In the genomic region with DNA sequence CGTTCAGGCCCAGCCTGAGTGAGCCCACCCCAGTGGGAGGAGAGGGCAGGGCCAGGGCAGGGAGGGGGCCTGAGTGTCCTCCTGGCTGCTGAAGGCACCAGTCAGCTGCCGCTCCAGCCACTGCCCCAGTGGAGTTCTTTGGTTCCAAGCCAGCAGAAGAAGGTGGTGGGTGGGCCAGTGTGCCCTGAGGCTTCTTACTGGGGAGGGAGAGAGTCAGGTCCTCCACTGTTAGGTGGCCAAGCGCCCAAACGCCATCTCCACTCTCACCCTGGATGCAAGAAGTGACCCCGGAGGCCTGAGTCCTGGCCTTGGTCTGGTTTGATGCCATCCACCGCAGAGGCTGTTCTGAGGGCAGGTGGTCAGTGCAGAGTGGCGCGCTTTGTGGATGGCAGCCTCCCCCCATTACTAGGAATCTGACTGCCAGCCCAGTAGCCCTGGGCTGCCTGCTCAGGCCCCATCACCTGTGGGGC, we compare ENCODE assay signal across 1 cellular context.
TF ChIP-seq lines count a peak whose summit lies in the region.

No MANE protein-coding gene starts in this region.

TF ChIP-seq in HepG2, 621 proteins besides CTCF, POLR2A, EP300 and RAD21 (continued from another document and continues in another):
- TF ChIP-seq, protein P1, sequence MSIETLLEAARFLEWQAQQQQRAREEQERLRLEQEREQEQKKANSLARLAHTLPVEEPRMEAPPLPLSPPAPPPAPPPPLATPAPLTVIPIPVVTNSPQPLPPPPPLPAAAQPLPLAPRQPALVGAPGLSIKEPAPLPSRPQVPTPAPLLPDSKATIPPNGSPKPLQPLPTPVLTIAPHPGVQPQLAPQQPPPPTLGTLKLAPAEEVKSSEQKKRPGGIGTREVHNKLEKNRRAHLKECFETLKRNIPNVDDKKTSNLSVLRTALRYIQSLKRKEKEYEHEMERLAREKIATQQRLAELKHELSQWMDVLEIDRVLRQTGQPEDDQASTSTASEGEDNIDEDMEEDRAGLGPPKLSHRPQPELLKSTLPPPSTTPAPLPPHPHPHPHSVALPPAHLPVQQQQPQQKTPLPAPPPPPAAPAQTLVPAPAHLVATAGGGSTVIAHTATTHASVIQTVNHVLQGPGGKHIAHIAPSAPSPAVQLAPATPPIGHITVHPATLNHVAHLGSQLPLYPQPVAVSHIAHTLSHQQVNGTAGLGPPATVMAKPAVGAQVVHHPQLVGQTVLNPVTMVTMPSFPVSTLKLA (IDR thresholded peaks at IDR 0.05), result no peak
- TF ChIP-seq ISL2 (CRISPR knock-in tag; IDR thresholded peaks at IDR 0.05) (no peak), POLR2AphosphoS2 (IDR thresholded peaks at IDR 0.05; ENCODE audit: low read depth, low read length) (no peak), SPEN (CRISPR knock-in tag; IDR thresholded peaks at IDR 0.05; ENCODE audit: low read depth) (peak; percentile 21), MYC (CRISPR knock-in tag; IDR thresholded peaks at IDR 0.05; ENCODE audit: borderline replicate concordance) (no peak), ZNF367 (CRISPR knock-in tag; IDR thresholded peaks at IDR 0.05; ENCODE audit: borderline replicate concordance) (no peak), ZNF773 (CRISPR knock-in tag; IDR thresholded peaks at IDR 0.05; ENCODE audit: borderline replicate concordance) (peak; percentile 14; the same call in 1 of the 2 replicates), RFX3 (CRISPR knock-in tag; IDR thresholded peaks at IDR 0.05) (no peak), ZSCAN22 (CRISPR knock-in tag; IDR thresholded peaks at IDR 0.05) (no peak), BRD4 (CRISPR knock-in tag; IDR thresholded peaks at IDR 0.05) (peak; percentile 41), ZNF232 (CRISPR knock-in tag; IDR thresholded peaks at IDR 0.05; ENCODE audit: borderline replicate concordance) (no peak), YEATS2 (CRISPR knock-in tag; IDR thresholded peaks at IDR 0.05; ENCODE audit: borderline replicate concordance) (no peak; the same call in 1 of the 2 replicates), TEAD2 (CRISPR knock-in tag; IDR thresholded peaks at IDR 0.05) (peak; percentile 68; the same call in 1 of the 2 replicates), NRL (CRISPR knock-in tag; IDR thresholded peaks at IDR 0.05; ENCODE audit: borderline replicate concordance) (peak; percentile 65; the same call in 1 of the 2 replicates), BCL6 (CRISPR knock-in tag; IDR thresholded peaks at IDR 0.05) (no peak), ZNF724P (CRISPR knock-in tag; IDR thresholded peaks at IDR 0.05; ENCODE audit: borderline replicate concordance) (no peak), IRX3 (CRISPR knock-in tag; IDR thresholded peaks at IDR 0.05; ENCODE audit: borderline replicate concordance, low read depth) (0 out of 2 replicates have a peak, but pooled peaks have one; percentile 14), ZNF235 (CRISPR knock-in tag; IDR thresholded peaks at IDR 0.05; ENCODE audit: borderline replicate concordance) (no peak), SNRNP70 (IDR thresholded peaks at IDR 0.05; ENCODE audit: low read depth, low read length) (no peak), NFE2L1 (CRISPR knock-in tag; IDR thresholded peaks at IDR 0.05; ENCODE audit: borderline replicate concordance) (no peak), FLYWCH1 (CRISPR knock-in tag; IDR thresholded peaks at IDR 0.05) (no peak), ZNF878 (CRISPR knock-in tag; IDR thresholded peaks at IDR 0.05) (no peak), MZF1 (CRISPR knock-in tag; IDR thresholded peaks at IDR 0.05; ENCODE audit: borderline replicate concordance) (no peak)
- TF ChIP-seq, protein P2, sequence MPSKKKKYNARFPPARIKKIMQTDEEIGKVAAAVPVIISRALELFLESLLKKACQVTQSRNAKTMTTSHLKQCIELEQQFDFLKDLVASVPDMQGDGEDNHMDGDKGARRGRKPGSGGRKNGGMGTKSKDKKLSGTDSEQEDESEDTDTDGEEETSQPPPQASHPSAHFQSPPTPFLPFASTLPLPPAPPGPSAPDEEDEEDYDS (CRISPR knock-in tag; IDR thresholded peaks at IDR 0.05), result no peak
- TF ChIP-seq, protein P3, sequence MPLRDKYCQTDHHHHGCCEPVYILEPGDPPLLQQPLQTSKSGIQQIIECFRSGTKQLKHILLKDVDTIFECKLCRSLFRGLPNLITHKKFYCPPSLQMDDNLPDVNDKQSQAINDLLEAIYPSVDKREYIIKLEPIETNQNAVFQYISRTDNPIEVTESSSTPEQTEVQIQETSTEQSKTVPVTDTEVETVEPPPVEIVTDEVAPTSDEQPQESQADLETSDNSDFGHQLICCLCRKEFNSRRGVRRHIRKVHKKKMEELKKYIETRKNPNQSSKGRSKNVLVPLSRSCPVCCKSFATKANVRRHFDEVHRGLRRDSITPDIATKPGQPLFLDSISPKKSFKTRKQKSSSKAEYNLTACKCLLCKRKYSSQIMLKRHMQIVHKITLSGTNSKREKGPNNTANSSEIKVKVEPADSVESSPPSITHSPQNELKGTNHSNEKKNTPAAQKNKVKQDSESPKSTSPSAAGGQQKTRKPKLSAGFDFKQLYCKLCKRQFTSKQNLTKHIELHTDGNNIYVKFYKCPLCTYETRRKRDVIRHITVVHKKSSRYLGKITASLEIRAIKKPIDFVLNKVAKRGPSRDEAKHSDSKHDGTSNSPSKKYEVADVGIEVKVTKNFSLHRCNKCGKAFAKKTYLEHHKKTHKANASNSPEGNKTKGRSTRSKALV (CRISPR knock-in tag; IDR thresholded peaks at IDR 0.05), result 0 out of 2 replicates have a peak, but pooled peaks have one; percentile 2
- TF ChIP-seq, protein P4, sequence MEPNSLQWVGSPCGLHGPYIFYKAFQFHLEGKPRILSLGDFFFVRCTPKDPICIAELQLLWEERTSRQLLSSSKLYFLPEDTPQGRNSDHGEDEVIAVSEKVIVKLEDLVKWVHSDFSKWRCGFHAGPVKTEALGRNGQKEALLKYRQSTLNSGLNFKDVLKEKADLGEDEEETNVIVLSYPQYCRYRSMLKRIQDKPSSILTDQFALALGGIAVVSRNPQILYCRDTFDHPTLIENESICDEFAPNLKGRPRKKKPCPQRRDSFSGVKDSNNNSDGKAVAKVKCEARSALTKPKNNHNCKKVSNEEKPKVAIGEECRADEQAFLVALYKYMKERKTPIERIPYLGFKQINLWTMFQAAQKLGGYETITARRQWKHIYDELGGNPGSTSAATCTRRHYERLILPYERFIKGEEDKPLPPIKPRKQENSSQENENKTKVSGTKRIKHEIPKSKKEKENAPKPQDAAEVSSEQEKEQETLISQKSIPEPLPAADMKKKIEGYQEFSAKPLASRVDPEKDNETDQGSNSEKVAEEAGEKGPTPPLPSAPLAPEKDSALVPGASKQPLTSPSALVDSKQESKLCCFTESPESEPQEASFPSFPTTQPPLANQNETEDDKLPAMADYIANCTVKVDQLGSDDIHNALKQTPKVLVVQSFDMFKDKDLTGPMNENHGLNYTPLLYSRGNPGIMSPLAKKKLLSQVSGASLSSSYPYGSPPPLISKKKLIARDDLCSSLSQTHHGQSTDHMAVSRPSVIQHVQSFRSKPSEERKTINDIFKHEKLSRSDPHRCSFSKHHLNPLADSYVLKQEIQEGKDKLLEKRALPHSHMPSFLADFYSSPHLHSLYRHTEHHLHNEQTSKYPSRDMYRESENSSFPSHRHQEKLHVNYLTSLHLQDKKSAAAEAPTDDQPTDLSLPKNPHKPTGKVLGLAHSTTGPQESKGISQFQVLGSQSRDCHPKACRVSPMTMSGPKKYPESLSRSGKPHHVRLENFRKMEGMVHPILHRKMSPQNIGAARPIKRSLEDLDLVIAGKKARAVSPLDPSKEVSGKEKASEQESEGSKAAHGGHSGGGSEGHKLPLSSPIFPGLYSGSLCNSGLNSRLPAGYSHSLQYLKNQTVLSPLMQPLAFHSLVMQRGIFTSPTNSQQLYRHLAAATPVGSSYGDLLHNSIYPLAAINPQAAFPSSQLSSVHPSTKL (CRISPR knock-in tag; IDR thresholded peaks at IDR 0.05), result no peak
- TF ChIP-seq, protein P5, sequence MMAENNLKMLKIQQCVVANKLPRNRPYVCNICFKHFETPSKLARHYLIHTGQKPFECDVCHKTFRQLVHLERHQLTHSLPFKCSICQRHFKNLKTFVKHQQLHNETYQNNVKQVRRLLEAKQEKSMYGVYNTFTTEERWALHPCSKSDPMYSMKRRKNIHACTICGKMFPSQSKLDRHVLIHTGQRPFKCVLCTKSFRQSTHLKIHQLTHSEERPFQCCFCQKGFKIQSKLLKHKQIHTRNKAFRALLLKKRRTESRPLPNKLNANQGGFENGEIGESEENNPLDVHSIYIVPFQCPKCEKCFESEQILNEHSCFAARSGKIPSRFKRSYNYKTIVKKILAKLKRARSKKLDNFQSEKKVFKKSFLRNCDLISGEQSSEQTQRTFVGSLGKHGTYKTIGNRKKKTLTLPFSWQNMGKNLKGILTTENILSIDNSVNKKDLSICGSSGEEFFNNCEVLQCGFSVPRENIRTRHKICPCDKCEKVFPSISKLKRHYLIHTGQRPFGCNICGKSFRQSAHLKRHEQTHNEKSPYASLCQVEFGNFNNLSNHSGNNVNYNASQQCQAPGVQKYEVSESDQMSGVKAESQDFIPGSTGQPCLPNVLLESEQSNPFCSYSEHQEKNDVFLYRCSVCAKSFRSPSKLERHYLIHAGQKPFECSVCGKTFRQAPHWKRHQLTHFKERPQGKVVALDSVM (CRISPR knock-in tag; IDR thresholded peaks at IDR 0.05), result no peak
- TF ChIP-seq, protein P6, sequence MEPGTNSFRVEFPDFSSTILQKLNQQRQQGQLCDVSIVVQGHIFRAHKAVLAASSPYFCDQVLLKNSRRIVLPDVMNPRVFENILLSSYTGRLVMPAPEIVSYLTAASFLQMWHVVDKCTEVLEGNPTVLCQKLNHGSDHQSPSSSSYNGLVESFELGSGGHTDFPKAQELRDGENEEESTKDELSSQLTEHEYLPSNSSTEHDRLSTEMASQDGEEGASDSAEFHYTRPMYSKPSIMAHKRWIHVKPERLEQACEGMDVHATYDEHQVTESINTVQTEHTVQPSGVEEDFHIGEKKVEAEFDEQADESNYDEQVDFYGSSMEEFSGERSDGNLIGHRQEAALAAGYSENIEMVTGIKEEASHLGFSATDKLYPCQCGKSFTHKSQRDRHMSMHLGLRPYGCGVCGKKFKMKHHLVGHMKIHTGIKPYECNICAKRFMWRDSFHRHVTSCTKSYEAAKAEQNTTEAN (CRISPR knock-in tag; conservative IDR thresholded peaks at IDR 0.05), result 0 out of 2 replicates have a peak, but pooled peaks have one; percentile 11
- TF ChIP-seq, protein P7, sequence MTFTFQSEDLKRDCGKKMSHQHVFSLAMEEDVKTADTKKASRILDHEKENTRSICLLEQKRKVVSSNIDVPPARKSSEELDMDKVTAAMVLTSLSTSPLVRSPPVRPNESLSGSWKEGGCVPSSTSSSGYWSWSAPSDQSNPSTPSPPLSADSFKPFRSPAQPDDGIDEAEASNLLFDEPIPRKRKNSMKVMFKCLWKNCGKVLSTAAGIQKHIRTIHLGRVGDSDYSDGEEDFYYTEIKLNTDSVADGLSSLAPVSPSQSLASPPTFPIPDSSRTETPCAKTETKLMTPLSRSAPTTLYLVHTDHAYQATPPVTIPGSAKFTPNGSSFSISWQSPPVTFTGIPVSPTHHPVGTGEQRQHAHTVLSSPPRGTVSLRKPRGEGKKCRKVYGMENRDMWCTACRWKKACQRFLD (CRISPR knock-in tag; IDR thresholded peaks at IDR 0.05; ENCODE audit: borderline replicate concordance), result no peak
- TF ChIP-seq, protein P8, sequence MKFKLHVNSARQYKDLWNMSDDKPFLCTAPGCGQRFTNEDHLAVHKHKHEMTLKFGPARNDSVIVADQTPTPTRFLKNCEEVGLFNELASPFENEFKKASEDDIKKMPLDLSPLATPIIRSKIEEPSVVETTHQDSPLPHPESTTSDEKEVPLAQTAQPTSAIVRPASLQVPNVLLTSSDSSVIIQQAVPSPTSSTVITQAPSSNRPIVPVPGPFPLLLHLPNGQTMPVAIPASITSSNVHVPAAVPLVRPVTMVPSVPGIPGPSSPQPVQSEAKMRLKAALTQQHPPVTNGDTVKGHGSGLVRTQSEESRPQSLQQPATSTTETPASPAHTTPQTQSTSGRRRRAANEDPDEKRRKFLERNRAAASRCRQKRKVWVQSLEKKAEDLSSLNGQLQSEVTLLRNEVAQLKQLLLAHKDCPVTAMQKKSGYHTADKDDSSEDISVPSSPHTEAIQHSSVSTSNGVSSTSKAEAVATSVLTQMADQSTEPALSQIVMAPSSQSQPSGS (CRISPR knock-in tag; IDR thresholded peaks at IDR 0.05), result no peak
- TF ChIP-seq, protein P9, sequence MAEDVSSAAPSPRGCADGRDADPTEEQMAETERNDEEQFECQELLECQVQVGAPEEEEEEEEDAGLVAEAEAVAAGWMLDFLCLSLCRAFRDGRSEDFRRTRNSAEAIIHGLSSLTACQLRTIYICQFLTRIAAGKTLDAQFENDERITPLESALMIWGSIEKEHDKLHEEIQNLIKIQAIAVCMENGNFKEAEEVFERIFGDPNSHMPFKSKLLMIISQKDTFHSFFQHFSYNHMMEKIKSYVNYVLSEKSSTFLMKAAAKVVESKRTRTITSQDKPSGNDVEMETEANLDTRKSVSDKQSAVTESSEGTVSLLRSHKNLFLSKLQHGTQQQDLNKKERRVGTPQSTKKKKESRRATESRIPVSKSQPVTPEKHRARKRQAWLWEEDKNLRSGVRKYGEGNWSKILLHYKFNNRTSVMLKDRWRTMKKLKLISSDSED (CRISPR knock-in tag; IDR thresholded peaks at IDR 0.05), result no peak
- TF ChIP-seq, protein P10, sequence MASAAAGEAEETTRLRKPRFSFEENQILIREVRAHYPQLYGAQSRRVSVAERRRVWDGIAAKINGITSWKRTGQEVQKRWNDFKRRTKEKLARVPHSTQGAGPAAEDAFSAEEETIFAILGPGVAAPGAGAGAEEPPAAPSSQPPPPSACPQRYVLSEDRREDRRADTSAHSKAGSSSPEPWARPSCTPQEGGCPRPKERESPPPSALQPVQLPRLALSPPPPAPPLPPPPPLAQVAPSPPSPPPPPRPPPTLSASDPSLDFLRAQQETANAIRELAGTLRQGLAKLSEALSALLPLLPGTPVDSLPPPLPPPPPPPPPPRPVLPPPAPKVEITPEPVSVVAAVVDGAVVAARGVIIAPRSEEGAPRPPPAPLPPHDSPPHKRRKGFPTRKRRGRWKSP (CRISPR knock-in tag; IDR thresholded peaks at IDR 0.05), result no peak
- TF ChIP-seq, protein P11, sequence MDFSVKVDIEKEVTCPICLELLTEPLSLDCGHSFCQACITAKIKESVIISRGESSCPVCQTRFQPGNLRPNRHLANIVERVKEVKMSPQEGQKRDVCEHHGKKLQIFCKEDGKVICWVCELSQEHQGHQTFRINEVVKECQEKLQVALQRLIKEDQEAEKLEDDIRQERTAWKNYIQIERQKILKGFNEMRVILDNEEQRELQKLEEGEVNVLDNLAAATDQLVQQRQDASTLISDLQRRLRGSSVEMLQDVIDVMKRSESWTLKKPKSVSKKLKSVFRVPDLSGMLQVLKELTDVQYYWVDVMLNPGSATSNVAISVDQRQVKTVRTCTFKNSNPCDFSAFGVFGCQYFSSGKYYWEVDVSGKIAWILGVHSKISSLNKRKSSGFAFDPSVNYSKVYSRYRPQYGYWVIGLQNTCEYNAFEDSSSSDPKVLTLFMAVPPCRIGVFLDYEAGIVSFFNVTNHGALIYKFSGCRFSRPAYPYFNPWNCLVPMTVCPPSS (IDR thresholded peaks at IDR 0.05), result no peak
- TF ChIP-seq, protein P12, sequence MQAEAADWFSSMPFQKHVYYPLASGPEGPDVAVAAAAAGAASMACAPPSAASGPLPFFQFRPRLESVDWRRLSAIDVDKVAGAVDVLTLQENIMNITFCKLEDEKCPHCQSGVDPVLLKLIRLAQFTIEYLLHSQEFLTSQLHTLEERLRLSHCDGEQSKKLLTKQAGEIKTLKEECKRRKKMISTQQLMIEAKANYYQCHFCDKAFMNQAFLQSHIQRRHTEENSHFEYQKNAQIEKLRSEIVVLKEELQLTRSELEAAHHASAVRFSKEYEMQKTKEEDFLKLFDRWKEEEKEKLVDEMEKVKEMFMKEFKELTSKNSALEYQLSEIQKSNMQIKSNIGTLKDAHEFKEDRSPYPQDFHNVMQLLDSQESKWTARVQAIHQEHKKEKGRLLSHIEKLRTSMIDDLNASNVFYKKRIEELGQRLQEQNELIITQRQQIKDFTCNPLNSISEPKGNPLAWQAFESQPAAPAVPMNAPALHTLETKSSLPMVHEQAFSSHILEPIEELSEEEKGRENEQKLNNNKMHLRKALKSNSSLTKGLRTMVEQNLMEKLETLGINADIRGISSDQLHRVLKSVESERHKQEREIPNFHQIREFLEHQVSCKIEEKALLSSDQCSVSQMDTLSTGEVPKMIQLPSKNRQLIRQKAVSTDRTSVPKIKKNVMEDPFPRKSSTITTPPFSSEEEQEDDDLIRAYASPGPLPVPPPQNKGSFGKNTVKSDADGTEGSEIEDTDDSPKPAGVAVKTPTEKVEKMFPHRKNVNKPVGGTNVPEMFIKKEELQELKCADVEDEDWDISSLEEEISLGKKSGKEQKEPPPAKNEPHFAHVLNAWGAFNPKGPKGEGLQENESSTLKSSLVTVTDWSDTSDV (CRISPR knock-in tag; IDR thresholded peaks at IDR 0.05), result no peak
